ENCODE assay signal across 21 cellular contexts in genomic region chr11:16920559-16920958, GRCh38.
A peak's percentile ranks its signal among the peaks of the same experiment; 100 is the strongest.
DNase-seq lines count a peak whose midpoint lies in the region; ATAC-seq, FAIRE-seq and TF ChIP-seq lines count a peak whose summit lies in the region.
"Had no signal": no experiment of that assay in that cellular context is flagged by ENCODE, and none has a peak within 500 bp of the region (broad histone marks: within the 10 kb centered on the region; RNA-seq: fewer than 3 reads in every experiment).

No MANE protein-coding gene starts in this region.

- WGBS in small intestine, 3 donors, result 28 to 63% (median 31%) methylated on average over 5 of the region's 5 CpGs
- 63 to 74% methylated on average over 5 of the region's 5 CpGs for WGBS in body of pancreas, 2 donors

- peaks cover 4% of the 10 kb centered on the region for H3K27me3 Mint-ChIP-seq in activated T-helper 17 cell treated with anti-CD3 and anti-CD28 coated beads, Interleukin-2, amount 50 U/mL, for 72 hours

- FAIRE-seq in small intestine (lab: Jason Lieb, UNC), result no peak
- FAIRE-seq: A204.1, GM12878, H54 had no signal

- H3K27ac Mint-ChIP-seq in activated T-helper 17 cell treated with anti-CD3 and anti-CD28 coated beads, Interleukin-2, amount 50 U/mL, for 72 hours, result peak overlapping the region; percentile 46
- H3K27ac Mint-ChIP-seq: CD8-positive, alpha-beta memory T cell; GM23338 had no signal

- ATAC-seq in activated T-helper 17 cell treated with anti-CD3 and anti-CD28 coated beads, Interleukin-2, amount 50 U/mL, for 72 hours (replicated peaks), result peak; percentile 23
- peak; percentile 34 for ATAC-seq in mucosa of descending colon
- ATAC-seq in body of pancreas, result no peak
- ATAC-seq: GM12878, GM23338 had no signal

- no peaks in the 10 kb centered on the region for H3K36me3 Mint-ChIP-seq in activated T-helper 17 cell treated with anti-CD3 and anti-CD28 coated beads, Interleukin-2, amount 50 U/mL, for 72 hours (ENCODE audit: low read depth)
- H3K36me3 Mint-ChIP-seq: CD4-positive, CD25-positive, alpha-beta regulatory T cell had no signal

- no peak overlapping the region for H3K27ac ChIP-seq in small intestine (ENCODE audit: low read depth in 1 of 2, low read length in 1 of 2)
- no peak overlapping the region for H3K27ac ChIP-seq in body of pancreas

- no peak for TF ChIP-seq POLR2A in body of pancreas (IDR thresholded peaks at IDR 0.05)

- H3K4me1 ChIP-seq in mucosa of descending colon (ENCODE audit: low read depth) (peaks cover 46% of the 10 kb centered on the region), small intestine (ENCODE audit: control insufficient read depth in 2 of 2, insufficient read depth in 1 of 2, low read depth in 1 of 2, low read length in 1 of 2) (peaks cover 8 to 10% of the 10 kb centered on the region in 2 donors), body of pancreas (peaks cover 59% of the 10 kb centered on the region)
- H3K4me1 ChIP-seq: BE2C had no signal

- H3K27me3 ChIP-seq in small intestine (ENCODE audit: control insufficient read depth in 2 of 2, insufficient read depth in 2 of 2, low read length in 2 of 2), result no peaks in the 10 kb centered on the region
- H3K27me3 ChIP-seq in body of pancreas, result no peaks in the 10 kb centered on the region
- peaks cover 2% of the 10 kb centered on the region; the same call in 1 of the 2 replicates for H3K27me3 ChIP-seq in MG63

- H3K4me3 ChIP-seq in mucosa of descending colon (no peak overlapping the region), small intestine (ENCODE audit: low read depth in 1 of 2, low read length in 2 of 2) (no peak overlapping the region), body of pancreas (no peak overlapping the region), MG63 (no peak overlapping the region)
- H3K4me3 ChIP-seq: GM12878, GM23338 had no signal

- TF ChIP-seq CTCF in mucosa of descending colon (IDR thresholded peaks at IDR 0.05) (no peak), body of pancreas (IDR thresholded peaks at IDR 0.05) (no peak)

- peaks cover 7% of the 10 kb centered on the region for H3K4me1 Mint-ChIP-seq in activated T-helper 17 cell treated with anti-CD3 and anti-CD28 coated beads, Interleukin-2, amount 50 U/mL, for 72 hours

- H3K4me3 Mint-ChIP-seq in activated T-helper 17 cell treated with anti-CD3 and anti-CD28 coated beads, Interleukin-2, amount 50 U/mL, for 72 hours, result peak overlapping the region; percentile 44
- H3K4me3 Mint-ChIP-seq: CD4-positive, CD25-positive, alpha-beta regulatory T cell; CD8-positive, alpha-beta memory T cell; GM23338 had no signal

- H3K36me3 ChIP-seq in mucosa of descending colon (ENCODE audit: low read depth), result no peaks in the 10 kb centered on the region
- H3K36me3 ChIP-seq in small intestine (ENCODE audit: control insufficient read depth in 2 of 2, insufficient read depth in 2 of 2, low read length in 2 of 2), result no peaks in the 10 kb centered on the region
- H3K36me3 ChIP-seq in body of pancreas (replicated peaks in 1 of 2; ENCODE audit: insufficient read depth in 1 of 2, low read depth in 2 of 2), result no peaks in the 10 kb centered on the region
- no peaks in the 10 kb centered on the region for H3K36me3 ChIP-seq in MG63
- H3K36me3 ChIP-seq: BE2C had no signal

- peaks cover 3% of the 10 kb centered on the region for H3K9me3 Mint-ChIP-seq in activated T-helper 17 cell treated with anti-CD3 and anti-CD28 coated beads, Interleukin-2, amount 50 U/mL, for 72 hours
- H3K9me3 Mint-ChIP-seq: CD4-positive, CD25-positive, alpha-beta regulatory T cell; GM23338 had no signal

- intact Hi-C loops in mucosa of descending colon (cut with DNase I, micrococcal nuclease) (no loop called here), body of pancreas (cut with DNase I) (no loop called here)

- H3K9me3 ChIP-seq in mucosa of descending colon (no peaks in the 10 kb centered on the region), small intestine (ENCODE audit: control insufficient read depth, low read depth) (no peaks in the 10 kb centered on the region), body of pancreas (no peaks in the 10 kb centered on the region), MG63 (no peaks in the 10 kb centered on the region)
- H3K9me3 ChIP-seq: BE2C had no signal

- DNase-seq in mucosa of descending colon, result peak in 2 of 3 donors; percentile 46 to 64
- DNase-seq in small intestine, result peak; percentile 70
- no peak for DNase-seq in NCI-H1436 (lab: John Stamatoyannopoulos, UW)
- no peak for DNase-seq in body of pancreas
- DNase-seq in MG63, result no peak
- DNase-seq: ACHN; BE2C; C1 segment of cervical spinal cord; CD4-positive, CD25-positive, alpha-beta regulatory T cell; CD8-positive, alpha-beta memory T cell; COR-L47; DMS 273 treated with DMSO at 0.1 percent for 48 hours; DMS53; DND-41; EL; HCEC 1CT had no signal

Comparison
In these comparisons a context has a peak if more than half of its experiments do, and no peak if none do; other contexts are left out.
1. DNase-seq: peak in mucosa of descending colon (2 of 3) and small intestine (single experiment); none in NCI-H1436 (single experiment), body of pancreas (0 of 4) and MG63 (single experiment).